16 cellular contexts compared by ENCODE assay signal in genomic region chr2:109239720-109240119, GRCh38.
DNase-seq lines count a peak whose midpoint lies in the region; ATAC-seq and TF ChIP-seq lines count a peak whose summit lies in the region.
"Had no signal": no experiment of that assay in that cellular context is flagged by ENCODE, and none has a peak within 500 bp of the region (broad histone marks: within the 10 kb centered on the region; RNA-seq: fewer than 3 reads in every experiment).

No MANE protein-coding gene starts in this region.

- intact Hi-C loops in prostate gland (cut with DNase I), result loop anchor here (5.0 to 10.0 kb wide), 2 partner anchors 67 to 85 kb away; no protein-coding TSS in a partner anchor
- intact Hi-C loops in right cardiac atrium (cut with DNase I), result loop anchor here in 1 of 4 donors (10.0 kb wide), 1 partner anchor 85 kb away; no protein-coding TSS in a partner anchor

- H3K9me3 Mint-ChIP-seq in chondrocyte (ENCODE audit: low read depth), result no peaks in the 10 kb centered on the region
- H3K9me3 Mint-ChIP-seq: CD8-positive, alpha-beta T cell had no signal

- no peak for TF ChIP-seq POLR2A in prostate gland (IDR thresholded peaks at IDR 0.05)

- no peaks in the 10 kb centered on the region for H3K9me3 ChIP-seq in prostate gland
- no peaks in the 10 kb centered on the region for H3K9me3 ChIP-seq in right cardiac atrium (ENCODE audit: control insufficient read depth, low read length)
- H3K9me3 ChIP-seq: transverse colon had no signal

- H3K4me1 ChIP-seq in prostate gland (replicated peaks) (peaks cover 5% of the 10 kb centered on the region), right cardiac atrium (ENCODE audit: control insufficient read depth, insufficient read depth, low read length) (peaks cover 36% of the 10 kb centered on the region)

- H3K27ac Mint-ChIP-seq in chondrocyte (ENCODE audit: unreplicated experiment), result peak overlapping the region; percentile 97
- H3K27ac Mint-ChIP-seq: CD8-positive, alpha-beta T cell had no signal

- no peak for ATAC-seq in HG03097 (IDR thresholded peaks at IDR 0.05; ENCODE audit: low FRiP score, unreplicated experiment)
- no peak for ATAC-seq in right cardiac atrium
- ATAC-seq: CD8-positive, alpha-beta T cell; Right ventricle myocardium inferior had no signal

- H3K27ac ChIP-seq in prostate gland, result no peak overlapping the region
- no peak overlapping the region for H3K27ac ChIP-seq in right cardiac atrium (ENCODE audit: low read length)

- WGBS in prostate gland, result 71% methylated on average over 6 of the region's 6 CpGs
- 84% methylated on average over 6 of the region's 6 CpGs for WGBS in right cardiac atrium

- TF ChIP-seq CTCF in AG10803 (conservative IDR thresholded peaks at IDR 0.05; ENCODE audit: low read length) (no peak), chondrocyte (IDR thresholded peaks at IDR 0.05) (peak; percentile 29), prostate gland (IDR thresholded peaks at IDR 0.05) (no peak)

- H3K27me3 Mint-ChIP-seq in chondrocyte (ENCODE audit: low read depth), result no peaks in the 10 kb centered on the region

- no peak overlapping the region for H3K4me3 ChIP-seq in AG10803 (ENCODE audit: low read length)
- no peak overlapping the region for H3K4me3 ChIP-seq in prostate gland
- no peak overlapping the region for H3K4me3 ChIP-seq in right cardiac atrium (ENCODE audit: low read length)
- H3K4me3 ChIP-seq: GM12878, transverse colon had no signal

- H3K4me3 Mint-ChIP-seq in chondrocyte (ENCODE audit: unreplicated experiment), result peak overlapping the region; percentile 13
- H3K4me3 Mint-ChIP-seq: CD8-positive, alpha-beta T cell had no signal

- H3K27me3 ChIP-seq in prostate gland (replicated peaks; ENCODE audit: insufficient read depth) (no peaks in the 10 kb centered on the region), right cardiac atrium (ENCODE audit: control insufficient read depth, insufficient read depth) (no peaks in the 10 kb centered on the region)
- H3K27me3 ChIP-seq: transverse colon had no signal

- no peaks in the 10 kb centered on the region for H3K36me3 ChIP-seq in prostate gland
- H3K36me3 ChIP-seq: transverse colon had no signal

- no peaks in the 10 kb centered on the region for H3K36me3 Mint-ChIP-seq in chondrocyte (ENCODE audit: low read depth)
- H3K36me3 Mint-ChIP-seq: CD8-positive, alpha-beta T cell had no signal

- H3K4me1 Mint-ChIP-seq in chondrocyte (ENCODE audit: low read depth), result peaks cover 91% of the 10 kb centered on the region

- DNase-seq in AG10803 (ENCODE audit: low read depth) (peak; percentile 47), LHCN-M2 (ENCODE audit: low read depth) (peak; percentile 73), chondrocyte (ENCODE audit: low spot score) (no peak), myocyte (ENCODE audit: low read depth) (peak; percentile 56), prostate gland (ENCODE audit: low spot score) (no peak), right cardiac atrium (no peak), GM19238 (ENCODE audit: insufficient read length, low spot score) (no peak)
- DNase-seq: activated naive CD4-positive, alpha-beta T cell; effector CD8-positive, alpha-beta T cell; kidney; NCI-H2171 treated with DMSO at 0.1 percent for 48 hours; transverse colon had no signal

Comparison
In these comparisons a context has a peak if more than half of its experiments do, and no peak if none do; other contexts are left out.
1. DNase-seq: peak in AG10803 (single experiment), LHCN-M2 (single experiment) and myocyte (single experiment); none in chondrocyte (single experiment), prostate gland (single experiment), right cardiac atrium (0 of 3) and GM19238 (single experiment).